Comparison of ENCODE assay signal across 8 cellular contexts in genomic region chr11:116605543-116605942, GRCh38.
DNase-seq lines count a peak whose midpoint lies in the region; ATAC-seq and TF ChIP-seq lines count a peak whose summit lies in the region.
"Had no signal": no experiment of that assay in that cellular context is flagged by ENCODE, and none has a peak within 500 bp of the region (broad histone marks: within the 10 kb centered on the region; RNA-seq: fewer than 3 reads in every experiment).

No MANE protein-coding gene starts in this region.

- no peak overlapping the region for H3K27ac ChIP-seq in right lobe of liver
- H3K27ac ChIP-seq: pancreas had no signal

- intact Hi-C loops in right lobe of liver (cut with DNase I), result no loop called here

- no peaks in the 10 kb centered on the region for H3K27me3 ChIP-seq in right lobe of liver
- H3K27me3 ChIP-seq: pancreas had no signal

- no peak for TF ChIP-seq POLR2A in right lobe of liver (IDR thresholded peaks at IDR 0.05)

- H3K9me3 Mint-ChIP-seq in activated naive CD8-positive, alpha-beta T cell treated with anti-CD3 and anti-CD28 coated beads for 36 hours, result no peaks in the 10 kb centered on the region
- no peaks in the 10 kb centered on the region for H3K9me3 Mint-ChIP-seq in stimulated activated memory B cell treated with anti-CD40 and anti-IgM and Interleukin-4, amounts not matched to agents 10 μg/mL and 1 μg/mL and 100 μg/mL, for 72 hours

- no peaks in the 10 kb centered on the region for H3K36me3 ChIP-seq in right lobe of liver
- H3K36me3 ChIP-seq: pancreas had no signal

- TF ChIP-seq CTCF in GM10266 (IDR thresholded peaks at IDR 0.05; ENCODE audit: control insufficient read depth, insufficient read depth, low read depth, missing control alignments), result peak; percentile 39
- peak; percentile 36 to 62 (median 42) for TF ChIP-seq CTCF in right lobe of liver (IDR thresholded peaks at IDR 0.05)

- H3K27ac Mint-ChIP-seq in activated naive CD8-positive, alpha-beta T cell treated with anti-CD3 and anti-CD28 coated beads for 36 hours, result no peak overlapping the region
- no peak overlapping the region for H3K27ac Mint-ChIP-seq in T-helper 17 cell
- H3K27ac Mint-ChIP-seq in stimulated activated memory B cell treated with anti-CD40 and anti-IgM and Interleukin-4, amounts not matched to agents 10 μg/mL and 1 μg/mL and 100 μg/mL, for 72 hours, result no peak overlapping the region

- H3K27me3 Mint-ChIP-seq in activated naive CD8-positive, alpha-beta T cell treated with anti-CD3 and anti-CD28 coated beads for 36 hours, result peaks cover 14% of the 10 kb centered on the region
- H3K27me3 Mint-ChIP-seq in T-helper 17 cell, result peaks cover 32% of the 10 kb centered on the region
- H3K27me3 Mint-ChIP-seq in stimulated activated memory B cell treated with anti-CD40 and anti-IgM and Interleukin-4, amounts not matched to agents 10 μg/mL and 1 μg/mL and 100 μg/mL, for 72 hours, result peaks cover 34% of the 10 kb centered on the region

- no peaks in the 10 kb centered on the region for H3K4me1 Mint-ChIP-seq in activated naive CD8-positive, alpha-beta T cell treated with anti-CD3 and anti-CD28 coated beads for 36 hours
- H3K4me1 Mint-ChIP-seq in T-helper 17 cell, result no peaks in the 10 kb centered on the region
- H3K4me1 Mint-ChIP-seq in stimulated activated memory B cell treated with anti-CD40 and anti-IgM and Interleukin-4, amounts not matched to agents 10 μg/mL and 1 μg/mL and 100 μg/mL, for 72 hours, result no peaks in the 10 kb centered on the region

- no peaks in the 10 kb centered on the region for H3K9me3 ChIP-seq in right lobe of liver
- H3K9me3 ChIP-seq in T-helper 17 cell (ENCODE audit: control insufficient read depth, low read length, poor library complexity, severe bottlenecking), result no peaks in the 10 kb centered on the region
- H3K9me3 ChIP-seq: pancreas had no signal

- H3K4me3 ChIP-seq in Jurkat, Clone E6-1 (ENCODE audit: low read length), result no peak overlapping the region
- H3K4me3 ChIP-seq in right lobe of liver, result no peak overlapping the region
- H3K4me3 ChIP-seq: pancreas had no signal

- peak; percentile 43 for DNase-seq in GM10266 (ENCODE audit: extremely low spot score)
- peak; percentile 66 for DNase-seq in Jurkat, Clone E6-1 (ENCODE audit: low read depth, low spot score)
- DNase-seq in activated naive CD8-positive, alpha-beta T cell treated with anti-CD3 and anti-CD28 coated beads for 36 hours, result peak; percentile 15
- DNase-seq in right lobe of liver, result peak; percentile 51 to 67 (median 62)
- no peak for DNase-seq in T-helper 17 cell

- no peaks in the 10 kb centered on the region for H3K36me3 Mint-ChIP-seq in activated naive CD8-positive, alpha-beta T cell treated with anti-CD3 and anti-CD28 coated beads for 36 hours
- no peaks in the 10 kb centered on the region for H3K36me3 Mint-ChIP-seq in T-helper 17 cell (ENCODE audit: low read depth)
- no peaks in the 10 kb centered on the region for H3K36me3 Mint-ChIP-seq in stimulated activated memory B cell treated with anti-CD40 and anti-IgM and Interleukin-4, amounts not matched to agents 10 μg/mL and 1 μg/mL and 100 μg/mL, for 72 hours

- WGBS in right lobe of liver (ENCODE audit: insufficient coverage, low coverage, low lambda C conversion rate, missing lambda C conversion rate), result 8% methylated on average over 4 of the region's 4 CpGs

- ATAC-seq in right lobe of liver, result peak; percentile 74 to 84 (median 77)
- ATAC-seq in T-helper 17 cell, result no peak
- ATAC-seq in stimulated activated memory B cell treated with anti-CD40 and anti-IgM and Interleukin-4, amounts not matched to agents 10 μg/mL and 1 μg/mL and 100 μg/mL, for 72 hours, result no peak
- no peak for ATAC-seq in HG02678 (IDR thresholded peaks at IDR 0.05; ENCODE audit: unreplicated experiment)

- no peaks in the 10 kb centered on the region for H3K4me1 ChIP-seq in right lobe of liver
- H3K4me1 ChIP-seq: pancreas had no signal

- H3K4me3 Mint-ChIP-seq in activated naive CD8-positive, alpha-beta T cell treated with anti-CD3 and anti-CD28 coated beads for 36 hours, result no peak overlapping the region
- H3K4me3 Mint-ChIP-seq in T-helper 17 cell, result no peak overlapping the region
- no peak overlapping the region for H3K4me3 Mint-ChIP-seq in stimulated activated memory B cell treated with anti-CD40 and anti-IgM and Interleukin-4, amounts not matched to agents 10 μg/mL and 1 μg/mL and 100 μg/mL, for 72 hours

Comparison
In these comparisons a context has a peak if more than half of its experiments do, and no peak if none do; other contexts are left out.
1. DNase-seq: peak in GM10266 (single experiment), Jurkat, Clone E6-1 (single experiment), activated naive CD8-positive, alpha-beta T cell treated with anti-CD3 and anti-CD28 coated beads for 36 hours (single experiment) and right lobe of liver (3 of 3); none in T-helper 17 cell (0 of 3).
2. ATAC-seq: peak in right lobe of liver (4 of 4); none in T-helper 17 cell (single experiment), stimulated activated memory B cell treated with anti-CD40 and anti-IgM and Interleukin-4, amounts not matched to agents 10 μg/mL and 1 μg/mL and 100 μg/mL, for 72 hours (single experiment) and HG02678 (single experiment).